Comparison of ENCODE assay signal across 9 cellular contexts in genomic region chr2:121532347-121532766, GRCh38. TPM values are rescaled to one million over a fixed set of nuclear protein-coding genes. Genes with fewer than 3 reads are reported as not detected.
A peak's percentile ranks its signal among the peaks of the same experiment; 100 is the strongest.
DNase-seq lines count a peak whose midpoint lies in the region; ATAC-seq and TF ChIP-seq lines count a peak whose summit lies in the region.
"Had no signal": no experiment of that assay in that cellular context is flagged by ENCODE, and none has a peak within 500 bp of the region (broad histone marks: within the 10 kb centered on the region; RNA-seq: fewer than 3 reads in every experiment).

No MANE protein-coding gene starts in this region.

- no peak for ATAC-seq in GM19324 (IDR thresholded peaks at IDR 0.05; ENCODE audit: low FRiP score, unreplicated experiment)

- TF ChIP-seq POLR2A in prostate gland (IDR thresholded peaks at IDR 0.05), result no peak

- H3K4me3 ChIP-seq in prostate gland, result no peak overlapping the region
- no peak overlapping the region for H3K4me3 ChIP-seq in effector memory CD4-positive, alpha-beta T cell (ENCODE audit: insufficient read depth, low read depth, low read length, poor library complexity, severe bottlenecking)

- intact Hi-C loops in prostate gland (cut with DNase I), result loop anchor here (10.0 kb wide), 1 partner anchor 128 kb away; no protein-coding TSS in a partner anchor

- no peaks in the 10 kb centered on the region for H3K36me3 ChIP-seq in prostate gland
- H3K36me3 ChIP-seq in effector memory CD4-positive, alpha-beta T cell (ENCODE audit: control insufficient read depth, insufficient read depth, low read length), result no peaks in the 10 kb centered on the region

- H3K9me3 ChIP-seq in prostate gland, result no peaks in the 10 kb centered on the region
- H3K9me3 ChIP-seq in effector memory CD4-positive, alpha-beta T cell (ENCODE audit: control insufficient read depth, low read length), result no peaks in the 10 kb centered on the region

- H3K27ac ChIP-seq in prostate gland, result peak overlapping the region; percentile 92 to 95
- no peak overlapping the region for H3K27ac ChIP-seq in effector memory CD4-positive, alpha-beta T cell (ENCODE audit: insufficient read depth, low read length, poor library complexity, severe bottlenecking)

- peak; percentile 16 for DNase-seq in NCI-H345 (lab: John Stamatoyannopoulos, UW)
- no peak for DNase-seq in NCI-H345 treated with DMSO at 0.1 percent for 48 hours (lab: John Stamatoyannopoulos, UW; ENCODE audit: unreplicated experiment)
- peak; percentile 21 for DNase-seq in NCI-H460 (ENCODE audit: extremely low read depth, low read depth)
- DNase-seq in brain pericyte (ENCODE audit: low read depth, low spot score), result peak; percentile 25
- no peak for DNase-seq in prostate gland (ENCODE audit: low spot score)
- DNase-seq in LoVo (ENCODE audit: low spot score), result no peak
- DNase-seq in effector memory CD4-positive, alpha-beta T cell, result no peak
- DNase-seq: activated T-cell treated with anti-CD3 and anti-CD28 coated beads, Interleukin-2, amount 50 U/mL, for 48 hours had no signal

- no peaks in the 10 kb centered on the region for H3K27me3 ChIP-seq in prostate gland (replicated peaks; ENCODE audit: insufficient read depth)
- H3K27me3 ChIP-seq in effector memory CD4-positive, alpha-beta T cell (replicated peaks; ENCODE audit: control insufficient read depth, insufficient read depth, low read length, poor library complexity, severe bottlenecking), result no peaks in the 10 kb centered on the region

- WGBS in prostate gland, result 27% methylated on average over 4 of the region's 4 CpGs

- no peaks in the 10 kb centered on the region for H3K4me1 ChIP-seq in prostate gland (replicated peaks)
- H3K4me1 ChIP-seq in effector memory CD4-positive, alpha-beta T cell (ENCODE audit: control insufficient read depth, insufficient read depth, low read length, poor library complexity, severe bottlenecking), result peaks cover 5% of the 10 kb centered on the region

- TF ChIP-seq CTCF in prostate gland (IDR thresholded peaks at IDR 0.05), result no peak

RNA-seq across cellular contexts. Expression of gene RNU4ATAC, which starts 1.7 kb away (rescaled TPM):
- not detected in 2 replicates for total RNA-seq in NCI-H460 (2014; rRNA removed; shearing (Covaris generic))
- polyA plus RNA-seq in NCI-H460 (2014; cell fraction: nucleus; rRNA removed), result not detected in 2 replicates
- total RNA-seq in prostate gland, result not detected

Comparison
In these comparisons a context has a peak if more than half of its experiments do, and no peak if none do; other contexts are left out.
1. DNase-seq: peak in NCI-H345 (single experiment), NCI-H460 (single experiment) and brain pericyte (single experiment); none in NCI-H345 treated with DMSO at 0.1 percent for 48 hours (single experiment), prostate gland (single experiment), LoVo (single experiment) and effector memory CD4-positive, alpha-beta T cell (0 of 3).